Comparison of ENCODE assay signal across 8 cellular contexts in the genomic region with DNA sequence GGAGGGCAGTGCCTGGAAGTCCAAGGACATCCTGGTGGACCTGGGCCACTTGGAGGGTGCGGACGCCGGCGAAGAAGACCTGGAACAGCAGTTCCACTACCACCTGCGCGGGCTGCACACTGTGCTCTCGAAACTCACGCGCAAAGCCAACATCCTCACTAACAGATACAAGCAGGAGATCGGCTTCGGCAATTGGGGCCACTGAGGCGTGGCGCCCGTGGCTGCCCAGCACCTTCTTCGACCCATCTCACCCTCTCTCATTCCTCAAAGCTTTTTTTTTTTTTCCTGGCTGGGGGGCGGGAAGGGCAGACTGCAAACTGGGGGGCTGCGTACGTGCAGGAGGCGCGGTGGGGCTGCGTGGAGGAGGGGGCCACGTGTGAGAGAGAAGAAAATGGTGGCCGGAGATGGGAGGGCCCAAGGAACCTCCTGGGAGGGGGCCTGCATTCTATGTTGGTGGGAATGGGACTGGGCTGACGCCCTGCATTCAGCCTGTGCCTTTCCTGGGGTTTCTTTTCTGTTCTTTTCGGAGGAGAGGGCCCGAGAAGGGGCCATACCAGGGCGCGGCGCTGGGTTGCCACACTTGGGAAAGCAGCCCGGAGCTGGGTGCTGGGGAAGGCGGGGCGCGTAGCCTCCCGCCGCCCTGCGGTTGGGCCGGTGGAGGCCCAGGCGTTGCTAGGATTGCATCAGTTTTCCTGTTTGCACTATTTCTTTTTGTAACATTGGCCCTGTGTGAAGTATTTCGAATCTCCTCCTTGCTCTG. TPM values are rescaled to one million over a fixed set of nuclear protein-coding genes. Genes with fewer than 3 reads are reported as not detected.
A peak's percentile ranks its signal among the peaks of the same experiment; 100 is the strongest.
DNase-seq lines count a peak whose midpoint lies in the region; ATAC-seq and TF ChIP-seq lines count a peak whose summit lies in the region.

No MANE protein-coding gene starts in this region.

- TF ChIP-seq CTCF in WTC11 (IDR thresholded peaks at IDR 0.05) (no peak), chondrocyte (IDR thresholded peaks at IDR 0.05) (peak; percentile 16)

- POLR2A ChIA-PET in WTC11 (lab: Charles Lee): interaction anchor here (0.9 to 5.7 kb wide), 3 partner anchors 52 to 182 kb away, joined by 3 to 41 read pairs (median 4); no protein-coding TSS in a partner anchor

- H3K4me1 Mint-ChIP-seq in WTC11 (peaks cover 33% of the 10 kb centered on the region), chondrocyte (ENCODE audit: low read depth) (peaks cover 28% of the 10 kb centered on the region)

- peak; percentile 66 for DNase-seq in AG08396 (ENCODE audit: low spot score)
- peak; percentile 60 for DNase-seq in NCI-H2029 (lab: John Stamatoyannopoulos, UW)
- DNase-seq in WTC11 (ENCODE audit: low spot score): peak; percentile 25
- DNase-seq in chondrocyte (ENCODE audit: low spot score): no peak
- DNase-seq in left colon: peak; percentile 57 to 70
- DNase-seq in stimulated activated CD4-positive, alpha-beta T cell treated with anti-CD3 and anti-CD28 coated beads, Interleukin-15, amount 100 ng/mL, for 48 hours (ENCODE audit: low read depth in 2 of 2): peak; percentile 25 to 47

- H3K4me3 Mint-ChIP-seq in WTC11 (peak overlapping the region; percentile 98), chondrocyte (ENCODE audit: unreplicated experiment) (peak overlapping the region; percentile 96)

- CTCF ChIA-PET in WTC11 (lab: Charles Lee): interaction anchor here (1.2 kb wide), 1 partner anchor 260 kb away, joined by 3 read pairs; no protein-coding TSS in a partner anchor

- ATAC-seq in GM19468 (IDR thresholded peaks at IDR 0.05; ENCODE audit: extremely low read depth, unreplicated experiment) (peak; percentile 15), WTC11 (no peak), left colon (peak; percentile 46), GM18909 (IDR thresholded peaks at IDR 0.05; ENCODE audit: poor library complexity, unreplicated experiment) (no peak)

- intact Hi-C loops in left colon (cut with DNase I, micrococcal nuclease): no loop called here

- no peaks in the 10 kb centered on the region for H3K9me3 Mint-ChIP-seq in WTC11
- no peaks in the 10 kb centered on the region for H3K9me3 Mint-ChIP-seq in chondrocyte (ENCODE audit: low read depth)

- H3K27ac Mint-ChIP-seq in WTC11 (peak overlapping the region; percentile 85), chondrocyte (ENCODE audit: unreplicated experiment) (peak overlapping the region; percentile 99)

- H3K36me3 Mint-ChIP-seq in WTC11: peaks cover 33% of the 10 kb centered on the region
- peaks cover 2% of the 10 kb centered on the region for H3K36me3 Mint-ChIP-seq in chondrocyte (ENCODE audit: low read depth)

- H3K27me3 Mint-ChIP-seq in WTC11 (ENCODE audit: low read depth): no peaks in the 10 kb centered on the region
- H3K27me3 Mint-ChIP-seq in chondrocyte (ENCODE audit: low read depth): no peaks in the 10 kb centered on the region

TF ChIP-seq in WTC11, 78 proteins besides CTCF, POLR2A, EP300 and RAD21:
- TF ChIP-seq, protein P1, sequence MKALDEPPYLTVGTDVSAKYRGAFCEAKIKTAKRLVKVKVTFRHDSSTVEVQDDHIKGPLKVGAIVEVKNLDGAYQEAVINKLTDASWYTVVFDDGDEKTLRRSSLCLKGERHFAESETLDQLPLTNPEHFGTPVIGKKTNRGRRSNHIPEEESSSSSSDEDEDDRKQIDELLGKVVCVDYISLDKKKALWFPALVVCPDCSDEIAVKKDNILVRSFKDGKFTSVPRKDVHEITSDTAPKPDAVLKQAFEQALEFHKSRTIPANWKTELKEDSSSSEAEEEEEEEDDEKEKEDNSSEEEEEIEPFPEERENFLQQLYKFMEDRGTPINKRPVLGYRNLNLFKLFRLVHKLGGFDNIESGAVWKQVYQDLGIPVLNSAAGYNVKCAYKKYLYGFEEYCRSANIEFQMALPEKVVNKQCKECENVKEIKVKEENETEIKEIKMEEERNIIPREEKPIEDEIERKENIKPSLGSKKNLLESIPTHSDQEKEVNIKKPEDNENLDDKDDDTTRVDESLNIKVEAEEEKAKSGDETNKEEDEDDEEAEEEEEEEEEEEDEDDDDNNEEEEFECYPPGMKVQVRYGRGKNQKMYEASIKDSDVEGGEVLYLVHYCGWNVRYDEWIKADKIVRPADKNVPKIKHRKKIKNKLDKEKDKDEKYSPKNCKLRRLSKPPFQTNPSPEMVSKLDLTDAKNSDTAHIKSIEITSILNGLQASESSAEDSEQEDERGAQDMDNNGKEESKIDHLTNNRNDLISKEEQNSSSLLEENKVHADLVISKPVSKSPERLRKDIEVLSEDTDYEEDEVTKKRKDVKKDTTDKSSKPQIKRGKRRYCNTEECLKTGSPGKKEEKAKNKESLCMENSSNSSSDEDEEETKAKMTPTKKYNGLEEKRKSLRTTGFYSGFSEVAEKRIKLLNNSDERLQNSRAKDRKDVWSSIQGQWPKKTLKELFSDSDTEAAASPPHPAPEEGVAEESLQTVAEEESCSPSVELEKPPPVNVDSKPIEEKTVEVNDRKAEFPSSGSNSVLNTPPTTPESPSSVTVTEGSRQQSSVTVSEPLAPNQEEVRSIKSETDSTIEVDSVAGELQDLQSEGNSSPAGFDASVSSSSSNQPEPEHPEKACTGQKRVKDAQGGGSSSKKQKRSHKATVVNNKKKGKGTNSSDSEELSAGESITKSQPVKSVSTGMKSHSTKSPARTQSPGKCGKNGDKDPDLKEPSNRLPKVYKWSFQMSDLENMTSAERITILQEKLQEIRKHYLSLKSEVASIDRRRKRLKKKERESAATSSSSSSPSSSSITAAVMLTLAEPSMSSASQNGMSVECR (CRISPR knock-in tag; IDR thresholded peaks at IDR 0.05; ENCODE audit: borderline replicate concordance): 0 out of 2 replicates have a peak, but pooled peaks have one; percentile 8
- 0 out of 2 replicates have a peak, but pooled peaks have one; percentile 34 for TF ChIP-seq MYBL2 (CRISPR knock-in tag; IDR thresholded peaks at IDR 0.05)
- TF ChIP-seq ZNF532 (CRISPR knock-in tag; IDR thresholded peaks at IDR 0.05; ENCODE audit: borderline replicate concordance): no peak
- TF ChIP-seq GABPB1 (CRISPR knock-in tag; IDR thresholded peaks at IDR 0.05): peak; percentile 89

RNA-seq across cellular contexts. Expression of gene MID1IP1, which starts 4.2 kb away (rescaled TPM):
- total RNA-seq in WTC11 (2021) (118 to 132 TPM (median 131 TPM) in 3 replicates), chondrocyte (14.7 to 36.0 TPM (median 32.7 TPM) in 3 replicates), left colon (10 to 100 TPM; 33.3 to 34.0 TPM)

Comparison
In these comparisons a context has a peak if more than half of its experiments do, and no peak if none do; other contexts are left out.
1. ATAC-seq: peak in GM19468 (single experiment) and left colon (single experiment); none in WTC11 (single experiment) and GM18909 (single experiment).